Comparison of ENCODE assay signal across 8 cellular contexts in the genomic region with DNA sequence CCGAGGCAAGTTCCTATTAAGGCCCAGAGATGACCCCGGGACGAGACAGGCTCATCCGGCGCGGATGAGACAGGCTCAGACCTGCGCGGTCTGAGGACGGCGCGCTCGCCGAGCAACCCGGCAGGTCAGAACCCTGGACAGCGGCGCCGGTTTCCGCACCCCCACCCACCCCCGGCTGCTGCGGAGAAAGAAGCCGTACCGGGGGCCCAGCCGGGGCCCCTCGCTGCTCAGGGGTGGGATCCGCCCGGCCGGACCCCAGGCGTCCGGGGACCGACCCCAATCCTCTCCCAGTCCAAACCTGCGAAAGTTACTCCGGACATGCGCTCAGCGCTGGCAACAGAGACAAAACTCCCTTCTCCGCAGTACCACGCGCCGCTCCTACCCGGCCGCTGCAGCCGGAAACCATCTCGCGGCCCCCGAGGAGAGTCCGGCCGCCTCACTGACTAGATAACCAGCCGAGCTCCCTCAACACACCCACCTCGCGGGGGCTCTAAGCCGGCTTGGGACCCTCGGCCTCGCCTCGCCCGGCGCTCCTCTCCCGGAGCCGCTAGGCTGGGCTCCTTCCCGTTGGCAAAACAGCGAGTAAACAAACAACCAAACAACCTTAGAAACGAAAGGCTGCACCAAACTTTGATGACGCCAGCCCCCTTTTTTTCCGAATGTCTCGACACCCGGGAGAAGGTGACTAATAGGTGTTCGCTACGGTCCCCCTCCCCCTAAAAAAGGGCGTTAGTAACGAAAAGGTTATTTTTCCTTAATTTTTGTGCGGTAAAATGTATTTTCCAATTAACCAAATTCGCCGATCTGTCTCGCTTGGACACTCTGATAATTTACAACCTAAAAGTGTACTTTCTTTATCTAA. TPM values are rescaled to one million over a fixed set of nuclear protein-coding genes. Genes with fewer than 3 reads are reported as not detected.
DNase-seq lines count a peak whose midpoint lies in the region; ATAC-seq and TF ChIP-seq lines count a peak whose summit lies in the region.

No MANE protein-coding gene starts in this region.

- H3K27me3 ChIP-seq in liver (ENCODE audit: control insufficient read depth in 4 of 4, insufficient read depth in 4 of 4, low read length in 3 of 4): peaks cover 2 to 24% (median 17%) of the 10 kb centered on the region in 4 donors

- H3K4me1 ChIP-seq in liver (ENCODE audit: control insufficient read depth in 4 of 4, insufficient read depth in 4 of 4, low read length in 3 of 4): peaks cover 8 to 19% (median 11%) of the 10 kb centered on the region in 4 donors

- no peak overlapping the region for H3K9ac ChIP-seq in liver (ENCODE audit: low read depth in 1 of 2, low read length in 2 of 2)

- DNase-seq in ELF-1 (ENCODE audit: low read depth, low spot score) (peak; percentile 84), dermis blood vessel endothelial cell (peak; percentile 64), NCI-H2081 treated with DMSO at 0.1 percent for 48 hours (lab: John Stamatoyannopoulos, UW) (no peak), COR-L47 (lab: John Stamatoyannopoulos, UW) (no peak)
- peak; percentile 34 to 37 for DNase-seq in activated CD4-positive, alpha-beta T cell treated with anti-CD3 and anti-CD28 coated beads for 4 hours
- DNase-seq in stimulated activated CD8-positive, alpha-beta memory T cell treated with anti-CD3 and anti-CD28 coated beads, Interleukin-15, amount 100 ng/mL, for 1 hour (ENCODE audit: low read depth): peak; percentile 12

- no peak for TF ChIP-seq RAD21 in liver (IDR thresholded peaks at IDR 0.05)

- no peak overlapping the region for H3K27ac ChIP-seq in liver (ENCODE audit: low read depth in 1 of 2, low read length in 2 of 2)

- H3K36me3 ChIP-seq in liver (ENCODE audit: control insufficient read depth in 4 of 4, insufficient read depth in 3 of 4, low read depth in 1 of 4, low read length in 3 of 4): no peaks in the 10 kb centered on the region

- no peak for TF ChIP-seq CTCF in liver (IDR thresholded peaks at IDR 0.05; ENCODE audit: low read depth, low read length, missing input control)

- peak; percentile 61 for ATAC-seq in HG03097 (IDR thresholded peaks at IDR 0.05; ENCODE audit: low FRiP score, unreplicated experiment)

- no peaks in the 10 kb centered on the region for H3K9me3 ChIP-seq in liver (ENCODE audit: control insufficient read depth in 4 of 4, low read length in 3 of 4)

- H3K4me3 ChIP-seq in liver (ENCODE audit: low read depth in 1 of 3, low read length in 3 of 3): peak overlapping the region in 1 of 3 donors; percentile 37

- 4% methylated on average over 72 of the region's 72 CpGs for WGBS in liver

TF ChIP-seq in liver, 16 proteins besides CTCF, POLR2A, EP300 and RAD21:
- TF ChIP-seq, protein P1, sequence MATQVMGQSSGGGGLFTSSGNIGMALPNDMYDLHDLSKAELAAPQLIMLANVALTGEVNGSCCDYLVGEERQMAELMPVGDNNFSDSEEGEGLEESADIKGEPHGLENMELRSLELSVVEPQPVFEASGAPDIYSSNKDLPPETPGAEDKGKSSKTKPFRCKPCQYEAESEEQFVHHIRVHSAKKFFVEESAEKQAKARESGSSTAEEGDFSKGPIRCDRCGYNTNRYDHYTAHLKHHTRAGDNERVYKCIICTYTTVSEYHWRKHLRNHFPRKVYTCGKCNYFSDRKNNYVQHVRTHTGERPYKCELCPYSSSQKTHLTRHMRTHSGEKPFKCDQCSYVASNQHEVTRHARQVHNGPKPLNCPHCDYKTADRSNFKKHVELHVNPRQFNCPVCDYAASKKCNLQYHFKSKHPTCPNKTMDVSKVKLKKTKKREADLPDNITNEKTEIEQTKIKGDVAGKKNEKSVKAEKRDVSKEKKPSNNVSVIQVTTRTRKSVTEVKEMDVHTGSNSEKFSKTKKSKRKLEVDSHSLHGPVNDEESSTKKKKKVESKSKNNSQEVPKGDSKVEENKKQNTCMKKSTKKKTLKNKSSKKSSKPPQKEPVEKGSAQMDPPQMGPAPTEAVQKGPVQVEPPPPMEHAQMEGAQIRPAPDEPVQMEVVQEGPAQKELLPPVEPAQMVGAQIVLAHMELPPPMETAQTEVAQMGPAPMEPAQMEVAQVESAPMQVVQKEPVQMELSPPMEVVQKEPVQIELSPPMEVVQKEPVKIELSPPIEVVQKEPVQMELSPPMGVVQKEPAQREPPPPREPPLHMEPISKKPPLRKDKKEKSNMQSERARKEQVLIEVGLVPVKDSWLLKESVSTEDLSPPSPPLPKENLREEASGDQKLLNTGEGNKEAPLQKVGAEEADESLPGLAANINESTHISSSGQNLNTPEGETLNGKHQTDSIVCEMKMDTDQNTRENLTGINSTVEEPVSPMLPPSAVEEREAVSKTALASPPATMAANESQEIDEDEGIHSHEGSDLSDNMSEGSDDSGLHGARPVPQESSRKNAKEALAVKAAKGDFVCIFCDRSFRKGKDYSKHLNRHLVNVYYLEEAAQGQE (IDR thresholded peaks at IDR 0.05): peak; percentile 99
- no peak for TF ChIP-seq HNF4A (conservative IDR thresholded peaks at IDR 0.05)
- no peak for TF ChIP-seq GABPA (IDR thresholded peaks at IDR 0.05 in 1 of 2, conservative IDR thresholded peaks at IDR 0.05 in 1 of 2)

RNA-seq across cellular contexts. Expression of a gene that starts 2.3 kb away (rescaled TPM):
- not detected in 2 replicates for total RNA-seq in dermis blood vessel endothelial cell
- not detected for total RNA-seq in liver
- not detected for polyA plus RNA-seq in liver

Comparison
In these comparisons a context has a peak if more than half of its experiments do, and no peak if none do; other contexts are left out.
1. DNase-seq: peak in ELF-1 (single experiment), activated CD4-positive, alpha-beta T cell treated with anti-CD3 and anti-CD28 coated beads for 4 hours (2 of 2), dermis blood vessel endothelial cell (single experiment) and stimulated activated CD8-positive, alpha-beta memory T cell treated with anti-CD3 and anti-CD28 coated beads, Interleukin-15, amount 100 ng/mL, for 1 hour (single experiment); none in NCI-H2081 treated with DMSO at 0.1 percent for 48 hours (single experiment) and COR-L47 (single experiment).